Comparison of ENCODE assay signal across 1 cellular context in the genomic region with DNA sequence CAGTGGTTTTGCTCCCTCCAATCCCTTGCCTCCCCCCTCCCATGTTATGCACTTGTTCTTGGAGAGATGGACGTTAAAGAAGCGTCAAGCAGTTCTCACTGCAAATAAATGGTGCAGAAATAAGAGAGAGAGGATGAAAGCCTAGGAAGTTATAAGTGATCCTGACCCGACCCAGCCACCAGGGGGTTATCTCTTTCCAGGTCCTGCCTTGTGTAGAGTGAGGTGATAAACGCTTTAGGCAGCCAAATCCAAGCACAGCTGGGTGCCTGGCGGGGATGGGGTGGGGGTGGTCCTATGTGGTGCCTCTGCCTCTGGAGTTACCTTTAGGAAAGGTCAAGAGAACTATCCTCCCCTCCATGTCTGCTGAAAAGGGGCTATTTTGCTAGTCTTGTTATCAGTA.
TF ChIP-seq lines count a peak whose summit lies in the region.

No MANE protein-coding gene starts in this region.

TF ChIP-seq in GM12878, 131 proteins besides CTCF, POLR2A, EP300 and RAD21:
- TF ChIP-seq POU2F2 (IDR thresholded peaks at IDR 0.05; ENCODE audit: borderline replicate concordance, low read depth, low read length) (no peak), RELA (IDR thresholded peaks at IDR 0.05; ENCODE audit: borderline replicate concordance, partially characterized antibody) (no peak), ATF7 (IDR thresholded peaks at IDR 0.05; ENCODE audit: low read depth) (no peak), SRF (IDR thresholded peaks at IDR 0.05; ENCODE audit: low read depth in 2 of 2, low read length in 2 of 2) (no peak)
